ENCODE assay signal across 26 cellular contexts in the genomic region with DNA sequence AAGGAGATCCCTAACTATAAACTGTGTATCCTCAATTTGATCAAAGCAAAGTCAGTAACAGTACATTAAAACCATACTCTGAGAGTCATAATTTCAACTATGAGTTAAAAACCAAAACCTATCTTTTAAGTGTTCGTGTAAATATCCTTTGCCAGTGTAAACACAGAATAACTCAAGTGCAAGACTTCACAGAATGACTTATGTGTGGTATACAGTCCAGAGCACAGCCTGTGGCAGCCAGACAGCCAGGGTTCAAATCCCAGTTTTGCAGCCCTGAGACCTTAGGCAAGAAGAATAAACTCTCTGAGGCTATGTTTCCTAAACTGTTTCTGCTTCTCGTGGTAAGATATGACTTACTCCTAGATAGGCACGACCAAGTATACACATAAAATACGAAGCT.
"Had no signal": no experiment of that assay in that cellular context is flagged by ENCODE, and none has a peak within 500 bp of the region (broad histone marks: within the 10 kb centered on the region; RNA-seq: fewer than 3 reads in every experiment).

No MANE protein-coding gene starts in this region.

- H3K27me3 ChIP-seq: stomach, suprapubic skin, testis, thyroid gland, tibial artery, tibial nerve, transverse colon, upper lobe of left lung, upper lobe of right lung, uterus, vagina had no signal

- H3K36me3 ChIP-seq: stomach, suprapubic skin, thoracic aorta, thyroid gland, tibial artery, tibial nerve, transverse colon, upper lobe of left lung, upper lobe of right lung, uterus, vagina had no signal

- DNase-seq: stimulated activated CD4-positive, alpha-beta T cell treated with anti-CD3 and anti-CD28 coated beads, Interleukin-2, amount 100 ng/mL, for 48 hours; stimulated activated CD4-positive, alpha-beta T cell treated with anti-CD3 and anti-CD28 coated beads, Interleukin-4, amount 100 ng/mL, for 1 hour; stimulated activated CD4-positive, alpha-beta T cell treated with anti-CD3 and anti-CD28 coated beads, Interleukin-4, amount 100 ng/mL, for 24 hours; stimulated activated CD4-positive, alpha-beta T cell treated with anti-CD3 and anti-CD28 coated beads, Interleukin-4, amount 100 ng/mL, for 4 hours; stimulated activated CD8-positive, alpha-beta memory T cell treated with anti-CD3 and anti-CD28 coated beads, Interleukin-4, amount 100 ng/mL, for 48 hours; stimulated activated naive B cell treated with anti-CD40 and anti-IgM and Interleukin-4, amounts not matched to agents 10 μg/mL and 1 μg/mL and 100 μg/mL, for 72 hours; stimulated activated naive CD4-positive, alpha-beta T cell; stimulated activated naive CD4-positive, alpha-beta T cell treated with Interleukin-2 at 50 U/mL for 16 hours; stimulated activated naive CD8-positive, alpha-beta T cell treated with anti-CD3 and anti-CD28 coated beads, Interleukin-15, amount 100 ng/mL, for 72 hours; stimulated activated naive CD8-positive, alpha-beta T cell treated with anti-CD3 and anti-CD28 coated beads, Interleukin-15, Interleukin-2, amounts not matched to agents 100 U/mL and 50 U/mL, for 24 hours; stomach; substantia nigra; testis; thyroid gland; tibial artery; transverse colon; trophoblast cell; upper lobe of left lung; upper lobe of right lung; uterus had no signal

- H3K27ac ChIP-seq: stomach, suprapubic skin, testis, thoracic aorta, thyroid gland, tibial artery, tibial nerve, transverse colon, upper lobe of left lung, upper lobe of right lung, uterus, vagina had no signal

- H3K4me1 ChIP-seq: stomach, suprapubic skin, testis, tibial artery, tibial nerve, transverse colon, upper lobe of left lung, uterus, vagina had no signal

- H3K4me3 ChIP-seq: stomach, suprapubic skin, testis, thoracic aorta, thyroid gland, tibial artery, tibial nerve, transverse colon, upper lobe of left lung, upper lobe of right lung, uterus, vagina had no signal

- H3K9me3 ChIP-seq: stomach, suprapubic skin, testis, thoracic aorta, thyroid gland, tibial artery, tibial nerve, transverse colon, upper lobe of left lung, upper lobe of right lung, uterus, vagina had no signal

- ATAC-seq: stimulated activated effector memory CD8-positive, alpha-beta T cell treated with anti-CD3 and anti-CD28 coated beads, Interleukin-12 subunit alpha, Interleukin-12 subunit beta, amount 100 ng/mL, for 72 hours; stimulated activated memory B cell treated with anti-CD40 and anti-IgM and Interleukin-4, amounts not matched to agents 10 μg/mL and 1 μg/mL and 100 μg/mL, for 72 hours; stimulated activated naive B cell treated with anti-CD40 and anti-IgM and Interleukin-4, amounts not matched to agents 10 μg/mL and 1 μg/mL and 100 μg/mL, for 72 hours; stimulated activated naive CD8-positive, alpha-beta T cell treated with anti-CD3 and anti-CD28 coated beads, Interleukin-15, amount 100 ng/mL, for 72 hours; stimulated activated naive CD8-positive, alpha-beta T cell treated with anti-CD3 and anti-CD28 coated beads, Interleukin-15, Interleukin-2, amounts not matched to agents 100 U/mL and 50 U/mL, for 24 hours; upper lobe of right lung had no signal
